8 cellular contexts compared by ENCODE assay signal in genomic region chr11:100684101-100685065, GRCh38. TPM values are rescaled to one million over a fixed set of nuclear protein-coding genes. Genes with fewer than 3 reads are reported as not detected.
DNase-seq lines count a peak whose midpoint lies in the region; ATAC-seq lines count a peak whose summit lies in the region.

No MANE protein-coding gene starts in this region.

- ATAC-seq in GM21528 (IDR thresholded peaks at IDR 0.05; ENCODE audit: low FRiP score, unreplicated experiment) (peak; percentile 28), HG03558 (IDR thresholded peaks at IDR 0.05; ENCODE audit: extremely low read depth, unreplicated experiment) (peak; percentile 22)

- peak; percentile 53 for DNase-seq in Daoy (ENCODE audit: low read depth)
- DNase-seq in foreskin melanocyte: peak; percentile 56
- no peak for DNase-seq in hepatic stellate cell (ENCODE audit: low spot score)
- DNase-seq in NOMO-1 treated with dmso at 0.1 percent for 144 hours (lab: John Stamatoyannopoulos, UW; ENCODE audit: unreplicated experiment): no peak
- no peak for DNase-seq in stimulated activated CD4-positive, alpha-beta T cell treated with anti-CD3 and anti-CD28 coated beads, Interleukin-2, amount 100 ng/mL, for 48 hours
- DNase-seq in RPMI8226: no peak

RNA-seq across cellular contexts. Expression of gene ARHGAP42, which starts 2.7 kb away (rescaled TPM):
- 6.7 and 6.9 TPM in 2 replicates for total RNA-seq in Daoy (2014; rRNA removed; shearing (Covaris generic))

Comparison
In these comparisons a context has a peak if more than half of its experiments do, and no peak if none do; other contexts are left out.
1. DNase-seq: peak in Daoy (single experiment) and foreskin melanocyte (single experiment); none in hepatic stellate cell (single experiment), NOMO-1 treated with dmso at 0.1 percent for 144 hours (single experiment), stimulated activated CD4-positive, alpha-beta T cell treated with anti-CD3 and anti-CD28 coated beads, Interleukin-2, amount 100 ng/mL, for 48 hours (0 of 2) and RPMI8226 (single experiment).